8 cellular contexts compared by ENCODE assay signal in genomic region chr20:31739550-31739863, GRCh38. TPM values are rescaled to one million over a fixed set of nuclear protein-coding genes. Genes with fewer than 3 reads are reported as not detected.
A peak's percentile ranks its signal among the peaks of the same experiment; 100 is the strongest.
DNase-seq lines count a peak whose midpoint lies in the region; ATAC-seq and TF ChIP-seq lines count a peak whose summit lies in the region.

No MANE protein-coding gene starts in this region.

- no peak for TF ChIP-seq CTCF in fibroblast of pulmonary artery (IDR thresholded peaks at IDR 0.05; ENCODE audit: low read length, missing control alignments)

- peak overlapping the region; percentile 75 for H3K27ac ChIP-seq in skeletal muscle tissue (ENCODE audit: low read depth, low read length)

- H3K4me3 ChIP-seq in NT2/D1 (ENCODE audit: insufficient read length, low read depth) (peak overlapping the region; percentile 86), fibroblast of pulmonary artery (replicated peaks; ENCODE audit: low read depth, low read length) (peak overlapping the region; percentile 95), skeletal muscle tissue (ENCODE audit: low read length in 3 of 3) (peak overlapping the region; percentile 85 to 86 (median 85))

- H3K4me1 ChIP-seq in NT2/D1 (ENCODE audit: insufficient read depth, insufficient read length), result no peaks in the 10 kb centered on the region
- H3K4me1 ChIP-seq in skeletal muscle tissue (ENCODE audit: control insufficient read depth in 3 of 3, insufficient read depth in 3 of 3, low read length in 3 of 3), result peaks cover 7 to 11% (median 11%) of the 10 kb centered on the region in 3 donors

- DNase-seq in NT2/D1 (ENCODE audit: low read depth, low spot score) (no peak), fibroblast of pulmonary artery (ENCODE audit: low read depth) (no peak), KG1 (lab: John Stamatoyannopoulos, UW) (no peak)
- DNase-seq in activated CD4-positive, CD25-positive, alpha-beta regulatory T cell treated with anti-CD3 and anti-CD28 coated beads, Interleukin-2, amount 50 U/mL, for 72 hours, result no peak
- DNase-seq in activated CD4-positive, alpha-beta T cell treated with anti-CD3 and anti-CD28 coated beads for 4 hours, result no peak

- H3K36me3 ChIP-seq in NT2/D1 (ENCODE audit: insufficient read depth, insufficient read length, low read length) (peaks cover 23% of the 10 kb centered on the region), skeletal muscle tissue (ENCODE audit: control insufficient read depth in 3 of 3, insufficient read depth in 3 of 3, low read length in 3 of 3) (no peaks in the 10 kb centered on the region)

- no peaks in the 10 kb centered on the region for H3K27me3 ChIP-seq in NT2/D1 (ENCODE audit: insufficient read depth, insufficient read length)
- no peaks in the 10 kb centered on the region for H3K27me3 ChIP-seq in skeletal muscle tissue (ENCODE audit: control insufficient read depth in 3 of 3, insufficient read depth in 3 of 3, low read length in 3 of 3)

- H3K9me3 ChIP-seq in NT2/D1 (ENCODE audit: insufficient read depth, low read length) (no peaks in the 10 kb centered on the region), skeletal muscle tissue (ENCODE audit: control insufficient read depth in 3 of 3, low read length in 3 of 3) (no peaks in the 10 kb centered on the region)

- peak overlapping the region; percentile 93 for H3K9ac ChIP-seq in NT2/D1 (ENCODE audit: insufficient read length, low read depth)
- peak overlapping the region; percentile 73 to 85 (median 84) for H3K9ac ChIP-seq in skeletal muscle tissue (ENCODE audit: low read depth in 1 of 3, low read length in 3 of 3)

- ATAC-seq in GM19023 (IDR thresholded peaks at IDR 0.05; ENCODE audit: unreplicated experiment), result peak; percentile 10
- no peak for ATAC-seq in GM21360 (IDR thresholded peaks at IDR 0.05; ENCODE audit: unreplicated experiment)

RNA-seq across cellular contexts. Expression of gene TPX2, which starts 0.4 kb away (rescaled TPM):
- 8.4 TPM for total RNA-seq in skeletal muscle tissue

RNA-seq across cellular contexts. Expression of gene BCL2L1, which starts 16.8 kb away (rescaled TPM):
- 44.9 TPM for total RNA-seq in skeletal muscle tissue
